Comparison of ENCODE assay signal across 13 cellular contexts in the genomic region with DNA sequence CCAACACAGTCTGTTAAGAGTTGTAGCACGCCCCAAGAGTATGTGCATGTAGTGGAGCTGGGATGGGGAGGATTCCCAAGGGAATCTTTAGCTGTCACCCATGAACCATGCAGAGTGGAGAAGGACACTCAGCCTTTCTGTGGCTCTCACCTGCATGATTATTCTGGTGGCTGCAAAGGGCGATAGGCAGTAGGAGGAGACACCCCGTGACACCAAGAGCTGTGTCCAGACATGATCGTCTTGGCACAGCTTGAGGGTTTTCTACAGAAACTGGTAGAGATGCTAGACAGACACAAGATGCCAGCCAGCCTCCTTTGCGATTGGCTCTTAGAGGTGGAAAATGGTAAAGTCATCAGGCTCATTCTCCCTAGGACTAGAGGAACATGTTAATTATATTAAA.
"Had no signal": no experiment of that assay in that cellular context is flagged by ENCODE, and none has a peak within 500 bp of the region (broad histone marks: within the 10 kb centered on the region; RNA-seq: fewer than 3 reads in every experiment).

No MANE protein-coding gene starts in this region.

- H3K4me3 Mint-ChIP-seq: stimulated activated naive CD8-positive, alpha-beta T cell treated with anti-CD3 and anti-CD28 coated beads, Interleukin-15, amount 100 ng/mL, for 72 hours; T-cell had no signal

- H3K9me3 Mint-ChIP-seq: activated T-helper 2 cell treated with anti-CD3 and anti-CD28 coated beads, Interferon-gamma antibody, Interleukin-2, Interleukin-4, amounts not matched to agents 10 μg/mL and 5 μg/mL and 100 μg/mL, durations not matched to agents 14 hours and 24 hours and 36 hours; stimulated activated naive CD8-positive, alpha-beta T cell treated with anti-CD3 and anti-CD28 coated beads, Interleukin-15, amount 100 ng/mL, for 72 hours; T-cell had no signal

- H3K27ac Mint-ChIP-seq: activated T-helper 2 cell treated with anti-CD3 and anti-CD28 coated beads, Interferon-gamma antibody, Interleukin-2, Interleukin-4, amounts not matched to agents 10 μg/mL and 5 μg/mL and 100 μg/mL, durations not matched to agents 14 hours and 24 hours and 36 hours; T-cell had no signal

- H3K4me3 ChIP-seq: ovary, sigmoid colon, spleen, upper lobe of right lung had no signal

- DNase-seq: activated CD4-positive, alpha-beta T cell treated with anti-CD3 and anti-CD28 coated beads, Interleukin-2, amount 50 U/mL, for 1 hour; activated naive CD4-positive, alpha-beta T cell treated with anti-CD3 and anti-CD28 coated beads, Interleukin-2, amount 50 U/mL, for 16 hours; glutamatergic neuron; hypothalamus; ovary; sigmoid colon; spleen; stimulated activated naive CD8-positive, alpha-beta T cell treated with anti-CD3 and anti-CD28 coated beads, Interleukin-15, amount 100 ng/mL, for 72 hours; T-cell; T-helper 9 cell; upper lobe of right lung had no signal

- H3K27me3 Mint-ChIP-seq: stimulated activated naive CD8-positive, alpha-beta T cell treated with anti-CD3 and anti-CD28 coated beads, Interleukin-15, amount 100 ng/mL, for 72 hours; T-cell had no signal

- H3K36me3 Mint-ChIP-seq: T-cell had no signal

- H3K27me3 ChIP-seq: ovary, sigmoid colon, spleen, upper lobe of right lung had no signal

- H3K36me3 ChIP-seq: ovary, sigmoid colon, spleen, upper lobe of right lung had no signal

- H3K27ac ChIP-seq: ovary, sigmoid colon, spleen, upper lobe of right lung had no signal

- H3K9me3 ChIP-seq: ovary, sigmoid colon, spleen, upper lobe of right lung had no signal

- ATAC-seq: activated CD4-positive, CD25-positive, alpha-beta regulatory T cell treated with anti-CD3 and anti-CD28 coated beads, Interleukin-2, amount 50 U/mL, for 24 hours; stimulated activated naive CD8-positive, alpha-beta T cell treated with anti-CD3 and anti-CD28 coated beads, Interleukin-15, amount 100 ng/mL, for 72 hours; T-cell; upper lobe of right lung had no signal
